1 cellular context compared by ENCODE assay signal in the genomic region with DNA sequence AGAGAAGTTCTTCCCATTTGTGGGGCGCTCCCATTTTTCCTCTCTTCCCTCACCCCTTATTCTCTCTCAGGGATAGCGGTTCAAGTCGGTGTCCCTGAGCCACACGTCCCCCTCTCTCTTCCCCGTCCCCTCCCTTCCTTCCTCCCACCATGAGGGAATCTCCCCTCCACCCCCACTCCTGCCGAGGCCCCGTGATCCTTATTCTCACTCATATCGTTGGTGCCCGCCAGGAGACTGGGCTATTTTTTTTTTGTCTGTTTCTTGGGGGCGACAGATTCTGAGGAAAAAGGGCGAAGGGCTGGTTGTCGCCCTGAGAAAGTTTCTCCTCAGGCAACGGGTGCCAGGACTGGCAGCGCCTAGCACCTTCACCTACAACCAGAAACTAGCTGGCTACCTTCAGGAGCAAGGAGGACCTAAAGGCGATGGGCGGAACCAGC.
TF ChIP-seq lines count a peak whose summit lies in the region.

No MANE protein-coding gene starts in this region.

TF ChIP-seq in K562, 482 proteins besides CTCF, POLR2A, EP300 and RAD21 (continues in another document):
- no peak for TF ChIP-seq NR0B1 (IDR thresholded peaks at IDR 0.05; ENCODE audit: partially characterized antibody)
- no peak for TF ChIP-seq TRIM24 (IDR thresholded peaks at IDR 0.05)
- no peak for TF ChIP-seq ZBTB34 (CRISPR knock-in tag; IDR thresholded peaks at IDR 0.05)
- TF ChIP-seq ZNF764 (CRISPR knock-in tag; IDR thresholded peaks at IDR 0.05; ENCODE audit: low read depth) = no peak
- no peak for TF ChIP-seq ZNF655 (CRISPR knock-in tag; IDR thresholded peaks at IDR 0.05)
- TF ChIP-seq ZNF592 (IDR thresholded peaks at IDR 0.05) = no peak
- TF ChIP-seq FOXA3 (CRISPR knock-in tag; conservative IDR thresholded peaks at IDR 0.05 in 1 of 2, IDR thresholded peaks at IDR 0.05 in 1 of 2) = no peak
- TF ChIP-seq PTTG1 (tag; IDR thresholded peaks at IDR 0.05; ENCODE audit: low read depth) = no peak
- TF ChIP-seq ZBTB17 (CRISPR knock-in tag; IDR thresholded peaks at IDR 0.05) = no peak
- no peak for TF ChIP-seq ZBTB40 (IDR thresholded peaks at IDR 0.05)
- TF ChIP-seq ZBTB40 (CRISPR knock-in tag; IDR thresholded peaks at IDR 0.05) = peak; percentile 75; the same call in 1 of the 2 replicates
- no peak for TF ChIP-seq ZNF766 (CRISPR knock-in tag; conservative IDR thresholded peaks at IDR 0.05)
- no peak for TF ChIP-seq TEAD4 (IDR thresholded peaks at IDR 0.05; ENCODE audit: low read length)
- TF ChIP-seq TEAD4 (CRISPR knock-in tag; IDR thresholded peaks at IDR 0.05; ENCODE audit: borderline replicate concordance) = no peak
- TF ChIP-seq ZNF311 (CRISPR knock-in tag; IDR thresholded peaks at IDR 0.05) = no peak
- TF ChIP-seq, protein P1, sequence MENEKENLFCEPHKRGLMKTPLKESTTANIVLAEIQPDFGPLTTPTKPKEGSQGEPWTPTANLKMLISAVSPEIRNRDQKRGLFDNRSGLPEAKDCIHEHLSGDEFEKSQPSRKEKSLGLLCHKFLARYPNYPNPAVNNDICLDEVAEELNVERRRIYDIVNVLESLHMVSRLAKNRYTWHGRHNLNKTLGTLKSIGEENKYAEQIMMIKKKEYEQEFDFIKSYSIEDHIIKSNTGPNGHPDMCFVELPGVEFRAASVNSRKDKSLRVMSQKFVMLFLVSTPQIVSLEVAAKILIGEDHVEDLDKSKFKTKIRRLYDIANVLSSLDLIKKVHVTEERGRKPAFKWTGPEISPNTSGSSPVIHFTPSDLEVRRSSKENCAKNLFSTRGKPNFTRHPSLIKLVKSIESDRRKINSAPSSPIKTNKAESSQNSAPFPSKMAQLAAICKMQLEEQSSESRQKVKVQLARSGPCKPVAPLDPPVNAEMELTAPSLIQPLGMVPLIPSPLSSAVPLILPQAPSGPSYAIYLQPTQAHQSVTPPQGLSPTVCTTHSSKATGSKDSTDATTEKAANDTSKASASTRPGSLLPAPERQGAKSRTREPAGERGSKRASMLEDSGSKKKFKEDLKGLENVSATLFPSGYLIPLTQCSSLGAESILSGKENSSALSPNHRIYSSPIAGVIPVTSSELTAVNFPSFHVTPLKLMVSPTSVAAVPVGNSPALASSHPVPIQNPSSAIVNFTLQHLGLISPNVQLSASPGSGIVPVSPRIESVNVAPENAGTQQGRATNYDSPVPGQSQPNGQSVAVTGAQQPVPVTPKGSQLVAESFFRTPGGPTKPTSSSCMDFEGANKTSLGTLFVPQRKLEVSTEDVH (IDR thresholded peaks at IDR 0.05; ENCODE audit: low read depth, partially characterized antibody) = no peak
- peak; percentile 95 for TF ChIP-seq MBD1 (CRISPR knock-in tag; IDR thresholded peaks at IDR 0.05)
- TF ChIP-seq, protein P2, sequence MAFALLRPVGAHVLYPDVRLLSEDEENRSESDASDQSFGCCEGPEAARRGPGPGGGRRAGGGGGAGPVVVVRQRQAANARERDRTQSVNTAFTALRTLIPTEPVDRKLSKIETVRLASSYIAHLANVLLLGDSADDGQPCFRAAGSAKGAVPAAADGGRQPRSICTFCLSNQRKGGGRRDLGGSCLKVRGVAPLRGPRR (CRISPR knock-in tag; IDR thresholded peaks at IDR 0.05) = peak; percentile 70; the same call in 1 of the 2 replicates
- TF ChIP-seq SREBF2 (CRISPR knock-in tag; IDR thresholded peaks at IDR 0.05) = no peak
- no peak for TF ChIP-seq ZKSCAN3 (CRISPR knock-in tag; IDR thresholded peaks at IDR 0.05)
- TF ChIP-seq ATF7 (IDR thresholded peaks at IDR 0.05) = no peak
- TF ChIP-seq RCOR1 (IDR thresholded peaks at IDR 0.05; ENCODE audit: borderline replicate concordance in 1 of 2, low read depth in 2 of 2, low read length in 2 of 2) = no peak
- TF ChIP-seq GTF2F1 (IDR thresholded peaks at IDR 0.05; ENCODE audit: low read depth, low read length) = no peak
